Comparison of ENCODE assay signal across 8 cellular contexts in the genomic region with DNA sequence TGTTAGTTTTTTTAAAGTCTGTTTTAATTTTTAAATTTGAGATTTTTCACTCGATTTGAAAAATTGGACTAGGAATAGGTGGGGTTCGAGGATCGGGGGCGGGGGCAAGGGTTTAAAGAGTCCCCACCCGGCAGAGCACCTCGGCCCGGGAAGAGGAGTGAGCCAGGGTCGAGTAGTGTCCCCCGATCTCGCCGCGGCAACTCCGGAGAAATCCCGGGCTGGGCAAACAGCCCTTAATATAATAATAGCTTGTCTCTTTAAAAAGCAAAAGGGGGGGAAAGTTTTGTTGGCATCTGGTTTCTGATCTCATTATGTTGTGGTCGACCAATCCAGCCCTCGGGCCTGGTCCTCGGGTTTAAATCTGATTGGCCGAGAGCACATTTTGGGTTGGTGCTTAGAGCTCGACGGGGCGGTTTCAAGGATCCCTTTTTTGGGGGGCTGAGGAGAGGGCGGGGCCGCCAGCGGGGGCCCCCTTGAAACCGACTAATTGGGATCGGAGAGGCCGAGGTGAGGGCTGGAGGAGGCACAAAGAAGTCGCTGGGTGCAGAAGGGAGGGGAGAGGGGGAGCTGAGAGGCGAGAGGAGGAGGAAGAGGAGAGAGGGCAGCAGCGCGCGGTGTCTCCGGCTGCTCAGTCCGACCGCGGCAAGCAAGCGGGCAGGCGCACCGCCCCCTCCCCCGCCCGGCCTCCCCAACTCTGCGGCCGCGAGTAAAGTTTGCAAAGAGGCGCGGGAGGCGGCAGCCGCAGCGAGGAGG. TPM values are rescaled to one million over a fixed set of nuclear protein-coding genes. Genes with fewer than 3 reads are reported as not detected.
A peak's percentile ranks its signal among the peaks of the same experiment; 100 is the strongest.
DNase-seq lines count a peak whose midpoint lies in the region; ATAC-seq and TF ChIP-seq lines count a peak whose summit lies in the region.

A gene (plus strand): TSS at position 631 of the 753 bp plus-strand sequence. CDS start 205 bp downstream, outside the sequence.

- peak within 1 kb of the TSS; percentile 88 to 97 (median 92) for H3K4me3 Mint-ChIP-seq in naive thymus-derived CD4-positive, alpha-beta T cell

- peaks cover 34% of the 10 kb centered on the region for H3K4me1 ChIP-seq in HUES64 (ENCODE audit: insufficient read depth, low read length)
- peaks cover 3 to 11% of the 10 kb centered on the region in 2 donors for H3K4me1 ChIP-seq in naive thymus-derived CD4-positive, alpha-beta T cell (ENCODE audit: control insufficient read depth in 2 of 2, insufficient read depth in 2 of 2, low read length in 2 of 2)
- H3K4me1 ChIP-seq in subcutaneous abdominal adipose tissue (ENCODE audit: control insufficient read depth in 5 of 5, insufficient read depth in 5 of 5, low read length in 5 of 5), result peaks cover 0 to 32% (median 23%) of the 10 kb centered on the region in 5 donors

- WGBS in HUES64, result under 1% methylated on average over 48 of the region's 49 CpGs

- H3K36me3 Mint-ChIP-seq in naive thymus-derived CD4-positive, alpha-beta T cell, result peaks cover 0 to 4% (median 3%) of the 10 kb centered on the region in 5 donors

- H3K4me3 ChIP-seq in GM08714 (ENCODE audit: low read length) (peak within 1 kb of the TSS; percentile 76), HUES64 (ENCODE audit: low read length) (peak within 1 kb of the TSS; percentile 80), fibroblast of pulmonary artery (replicated peaks; ENCODE audit: low read depth, low read length) (peak within 1 kb of the TSS; percentile 84), subcutaneous abdominal adipose tissue (ENCODE audit: low read depth in 1 of 5, low read length in 5 of 5) (peak within 1 kb of the TSS; percentile 66 to 79 (median 73))
- H3K4me3 ChIP-seq in naive thymus-derived CD4-positive, alpha-beta T cell (ENCODE audit: low read length), result peak within 1 kb of the TSS; percentile 70

- H3K27me3 ChIP-seq in HUES64 (ENCODE audit: insufficient read depth, low read length) (peaks cover 51% of the 10 kb centered on the region), subcutaneous abdominal adipose tissue (ENCODE audit: control insufficient read depth in 5 of 5, insufficient read depth in 4 of 5, low read length in 5 of 5) (peaks cover 0 to 15% (median 8%) of the 10 kb centered on the region in 5 donors)
- peaks cover 0 to 11% of the 10 kb centered on the region in 2 donors for H3K27me3 ChIP-seq in naive thymus-derived CD4-positive, alpha-beta T cell (ENCODE audit: control insufficient read depth in 2 of 2, insufficient read depth in 2 of 2, low read length in 2 of 2)

- DNase-seq in NOMO-1 treated with dmso at 0.1 percent for 144 hours (lab: John Stamatoyannopoulos, UW; ENCODE audit: unreplicated experiment) (peak; percentile 98), fibroblast of pulmonary artery (ENCODE audit: low read depth) (peak; percentile 98)
- peak; percentile 57 to 62 for DNase-seq in activated T-cell treated with anti-CD3 and anti-CD28 coated beads, Interleukin-2, amount 50 U/mL, for 48 hours
- peak in 6 of 9 donors; percentile 5 to 41 (median 18) for DNase-seq in naive thymus-derived CD4-positive, alpha-beta T cell

- H3K36me3 ChIP-seq in HUES64 (ENCODE audit: insufficient read depth, low read length), result no peaks in the 10 kb centered on the region
- no peaks in the 10 kb centered on the region for H3K36me3 ChIP-seq in naive thymus-derived CD4-positive, alpha-beta T cell (ENCODE audit: control insufficient read depth in 2 of 3, insufficient read depth in 3 of 3, low read length in 3 of 3)
- H3K36me3 ChIP-seq in subcutaneous abdominal adipose tissue (ENCODE audit: control insufficient read depth in 5 of 5, insufficient read depth in 5 of 5, low read length in 5 of 5), result no peaks in the 10 kb centered on the region

- H3K9ac ChIP-seq in HUES64 (ENCODE audit: low read depth, low read length) (peak within 1 kb of the TSS; percentile 89), subcutaneous abdominal adipose tissue (ENCODE audit: low read length in 5 of 5) (peak within 1 kb of the TSS; percentile 19 to 85 (median 73))

- peak; percentile 83 for ATAC-seq in naive thymus-derived CD4-positive, alpha-beta T cell
- no peak for ATAC-seq in HG03135 (IDR thresholded peaks at IDR 0.05; ENCODE audit: unreplicated experiment)

- intact Hi-C loops in naive thymus-derived CD4-positive, alpha-beta T cell (cut with micrococcal nuclease), result loop anchor here in 1 of 2 donors (1.0 to 2.0 kb wide), 2 partner anchors 54 to 218 kb away; a partner anchor contains a TSS

- H3K27me3 Mint-ChIP-seq in naive thymus-derived CD4-positive, alpha-beta T cell, result peaks cover 69 to 86% (median 70%) of the 10 kb centered on the region in 5 donors

- POLR2A ChIA-PET in naive thymus-derived CD4-positive, alpha-beta T cell (lab: Charles Lee), result no interaction called here

- H3K4me1 Mint-ChIP-seq in naive thymus-derived CD4-positive, alpha-beta T cell, result peaks cover 18 to 33% (median 27%) of the 10 kb centered on the region in 7 donors

- peak within 1 kb of the TSS in 4 of 9 donors; percentile 42 to 62 (median 58) for H3K27ac Mint-ChIP-seq in naive thymus-derived CD4-positive, alpha-beta T cell

- no peaks in the 10 kb centered on the region for H3K9me3 ChIP-seq in HUES64 (ENCODE audit: insufficient read depth, low read depth, low read length)
- H3K9me3 ChIP-seq in naive thymus-derived CD4-positive, alpha-beta T cell (ENCODE audit: control insufficient read depth in 2 of 3, low read length in 3 of 3), result no peaks in the 10 kb centered on the region
- H3K9me3 ChIP-seq in subcutaneous abdominal adipose tissue (ENCODE audit: control insufficient read depth in 5 of 5, low read length in 5 of 5), result no peaks in the 10 kb centered on the region

- H3K9me3 Mint-ChIP-seq in naive thymus-derived CD4-positive, alpha-beta T cell, result peaks cover 0 to 3% (median 0%) of the 10 kb centered on the region in 11 donors

- CTCF ChIA-PET in naive thymus-derived CD4-positive, alpha-beta T cell (lab: Charles Lee), result no interaction called here

- no peak for TF ChIP-seq CTCF in fibroblast of pulmonary artery (IDR thresholded peaks at IDR 0.05; ENCODE audit: low read length, missing control alignments)

- H3K27ac ChIP-seq in HUES64 (ENCODE audit: low read depth, low read length) (peak within 1 kb of the TSS; percentile 99), subcutaneous abdominal adipose tissue (ENCODE audit: low read depth, low read length) (peak within 1 kb of the TSS; percentile 46)
- H3K27ac ChIP-seq in naive thymus-derived CD4-positive, alpha-beta T cell (ENCODE audit: low read depth, low read length), result no peak within 1 kb of the TSS

RNA-seq across cellular contexts. Expression of the gene that starts here (rescaled TPM):
- polyA plus RNA-seq in HUES64 (2013, experiment 1 of 2), result 30.7 TPM
- 37.2 TPM for polyA plus RNA-seq in HUES64 (2013, experiment 2 of 2)
- 1 to 10 TPM in 1 of 5 experiments, under 1 TPM in 2, not detected in 2; 0.16 to 1.7 (median 0.19) TPM for total RNA-seq in naive thymus-derived CD4-positive, alpha-beta T cell
- under 1 TPM in 1 of 2 donors, not detected in 1; 0.13 TPM for polyA plus RNA-seq in naive thymus-derived CD4-positive, alpha-beta T cell

Comparison
In these comparisons a context has a peak if more than half of its experiments do, and no peak if none do; other contexts are left out.
1. DNase-seq: peak in every context shown above with its lines; median percentile 98 in NOMO-1 treated with dmso at 0.1 percent for 144 hours; 98 in fibroblast of pulmonary artery; 60 in activated T-cell treated with anti-CD3 and anti-CD28 coated beads, Interleukin-2, amount 50 U/mL, for 48 hours; 18 in naive thymus-derived CD4-positive, alpha-beta T cell.